Comparison of ENCODE assay signal across 1 cellular context in the genomic region with DNA sequence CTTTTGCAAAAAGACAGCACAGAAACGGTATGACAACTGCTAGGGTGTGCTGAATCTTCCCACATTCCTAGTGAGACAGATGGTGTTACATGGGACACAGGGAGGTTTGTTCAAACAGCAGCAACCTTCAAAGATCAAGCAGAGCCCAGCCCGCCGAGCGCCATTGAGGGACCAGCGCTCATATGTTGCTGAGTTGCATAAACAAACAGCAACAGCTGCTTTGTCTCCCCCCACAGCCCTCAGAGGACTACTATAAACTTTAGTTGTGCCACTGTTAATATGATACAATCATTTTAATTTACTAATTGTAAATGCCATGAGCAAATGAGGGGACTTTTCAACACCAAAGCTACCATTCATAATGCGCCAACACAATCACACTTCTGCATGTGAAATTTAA.
TF ChIP-seq lines count a peak whose summit lies in the region.

No MANE protein-coding gene starts in this region.

TF ChIP-seq in GM23338, 12 proteins besides CTCF, POLR2A, EP300 and RAD21:
- TF ChIP-seq, protein P1, sequence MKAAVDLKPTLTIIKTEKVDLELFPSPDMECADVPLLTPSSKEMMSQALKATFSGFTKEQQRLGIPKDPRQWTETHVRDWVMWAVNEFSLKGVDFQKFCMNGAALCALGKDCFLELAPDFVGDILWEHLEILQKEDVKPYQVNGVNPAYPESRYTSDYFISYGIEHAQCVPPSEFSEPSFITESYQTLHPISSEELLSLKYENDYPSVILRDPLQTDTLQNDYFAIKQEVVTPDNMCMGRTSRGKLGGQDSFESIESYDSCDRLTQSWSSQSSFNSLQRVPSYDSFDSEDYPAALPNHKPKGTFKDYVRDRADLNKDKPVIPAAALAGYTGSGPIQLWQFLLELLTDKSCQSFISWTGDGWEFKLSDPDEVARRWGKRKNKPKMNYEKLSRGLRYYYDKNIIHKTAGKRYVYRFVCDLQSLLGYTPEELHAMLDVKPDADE (IDR thresholded peaks at IDR 0.05): no peak
- TF ChIP-seq NANOG (IDR thresholded peaks at IDR 0.05; ENCODE audit: borderline replicate concordance) (no peak), CREB1 (CRISPR knock-in tag; IDR thresholded peaks at IDR 0.05; ENCODE audit: low read depth) (no peak), EZH2phosphoT487 (IDR thresholded peaks at IDR 0.05; ENCODE audit: unreplicated experiment) (no peak), POLR2AphosphoS5 (IDR thresholded peaks at IDR 0.05; ENCODE audit: low read depth) (no peak), STAT1 (IDR thresholded peaks at IDR 0.05; ENCODE audit: unreplicated experiment) (no peak), ZNF114 (CRISPR knock-in tag; IDR thresholded peaks at IDR 0.05) (no peak), EZH2 (IDR thresholded peaks at IDR 0.05; ENCODE audit: low read depth, unreplicated experiment) (no peak)
- TF ChIP-seq, protein P2, sequence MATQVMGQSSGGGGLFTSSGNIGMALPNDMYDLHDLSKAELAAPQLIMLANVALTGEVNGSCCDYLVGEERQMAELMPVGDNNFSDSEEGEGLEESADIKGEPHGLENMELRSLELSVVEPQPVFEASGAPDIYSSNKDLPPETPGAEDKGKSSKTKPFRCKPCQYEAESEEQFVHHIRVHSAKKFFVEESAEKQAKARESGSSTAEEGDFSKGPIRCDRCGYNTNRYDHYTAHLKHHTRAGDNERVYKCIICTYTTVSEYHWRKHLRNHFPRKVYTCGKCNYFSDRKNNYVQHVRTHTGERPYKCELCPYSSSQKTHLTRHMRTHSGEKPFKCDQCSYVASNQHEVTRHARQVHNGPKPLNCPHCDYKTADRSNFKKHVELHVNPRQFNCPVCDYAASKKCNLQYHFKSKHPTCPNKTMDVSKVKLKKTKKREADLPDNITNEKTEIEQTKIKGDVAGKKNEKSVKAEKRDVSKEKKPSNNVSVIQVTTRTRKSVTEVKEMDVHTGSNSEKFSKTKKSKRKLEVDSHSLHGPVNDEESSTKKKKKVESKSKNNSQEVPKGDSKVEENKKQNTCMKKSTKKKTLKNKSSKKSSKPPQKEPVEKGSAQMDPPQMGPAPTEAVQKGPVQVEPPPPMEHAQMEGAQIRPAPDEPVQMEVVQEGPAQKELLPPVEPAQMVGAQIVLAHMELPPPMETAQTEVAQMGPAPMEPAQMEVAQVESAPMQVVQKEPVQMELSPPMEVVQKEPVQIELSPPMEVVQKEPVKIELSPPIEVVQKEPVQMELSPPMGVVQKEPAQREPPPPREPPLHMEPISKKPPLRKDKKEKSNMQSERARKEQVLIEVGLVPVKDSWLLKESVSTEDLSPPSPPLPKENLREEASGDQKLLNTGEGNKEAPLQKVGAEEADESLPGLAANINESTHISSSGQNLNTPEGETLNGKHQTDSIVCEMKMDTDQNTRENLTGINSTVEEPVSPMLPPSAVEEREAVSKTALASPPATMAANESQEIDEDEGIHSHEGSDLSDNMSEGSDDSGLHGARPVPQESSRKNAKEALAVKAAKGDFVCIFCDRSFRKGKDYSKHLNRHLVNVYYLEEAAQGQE (IDR thresholded peaks at IDR 0.05; ENCODE audit: unreplicated experiment): no peak
- TF ChIP-seq, protein P3, sequence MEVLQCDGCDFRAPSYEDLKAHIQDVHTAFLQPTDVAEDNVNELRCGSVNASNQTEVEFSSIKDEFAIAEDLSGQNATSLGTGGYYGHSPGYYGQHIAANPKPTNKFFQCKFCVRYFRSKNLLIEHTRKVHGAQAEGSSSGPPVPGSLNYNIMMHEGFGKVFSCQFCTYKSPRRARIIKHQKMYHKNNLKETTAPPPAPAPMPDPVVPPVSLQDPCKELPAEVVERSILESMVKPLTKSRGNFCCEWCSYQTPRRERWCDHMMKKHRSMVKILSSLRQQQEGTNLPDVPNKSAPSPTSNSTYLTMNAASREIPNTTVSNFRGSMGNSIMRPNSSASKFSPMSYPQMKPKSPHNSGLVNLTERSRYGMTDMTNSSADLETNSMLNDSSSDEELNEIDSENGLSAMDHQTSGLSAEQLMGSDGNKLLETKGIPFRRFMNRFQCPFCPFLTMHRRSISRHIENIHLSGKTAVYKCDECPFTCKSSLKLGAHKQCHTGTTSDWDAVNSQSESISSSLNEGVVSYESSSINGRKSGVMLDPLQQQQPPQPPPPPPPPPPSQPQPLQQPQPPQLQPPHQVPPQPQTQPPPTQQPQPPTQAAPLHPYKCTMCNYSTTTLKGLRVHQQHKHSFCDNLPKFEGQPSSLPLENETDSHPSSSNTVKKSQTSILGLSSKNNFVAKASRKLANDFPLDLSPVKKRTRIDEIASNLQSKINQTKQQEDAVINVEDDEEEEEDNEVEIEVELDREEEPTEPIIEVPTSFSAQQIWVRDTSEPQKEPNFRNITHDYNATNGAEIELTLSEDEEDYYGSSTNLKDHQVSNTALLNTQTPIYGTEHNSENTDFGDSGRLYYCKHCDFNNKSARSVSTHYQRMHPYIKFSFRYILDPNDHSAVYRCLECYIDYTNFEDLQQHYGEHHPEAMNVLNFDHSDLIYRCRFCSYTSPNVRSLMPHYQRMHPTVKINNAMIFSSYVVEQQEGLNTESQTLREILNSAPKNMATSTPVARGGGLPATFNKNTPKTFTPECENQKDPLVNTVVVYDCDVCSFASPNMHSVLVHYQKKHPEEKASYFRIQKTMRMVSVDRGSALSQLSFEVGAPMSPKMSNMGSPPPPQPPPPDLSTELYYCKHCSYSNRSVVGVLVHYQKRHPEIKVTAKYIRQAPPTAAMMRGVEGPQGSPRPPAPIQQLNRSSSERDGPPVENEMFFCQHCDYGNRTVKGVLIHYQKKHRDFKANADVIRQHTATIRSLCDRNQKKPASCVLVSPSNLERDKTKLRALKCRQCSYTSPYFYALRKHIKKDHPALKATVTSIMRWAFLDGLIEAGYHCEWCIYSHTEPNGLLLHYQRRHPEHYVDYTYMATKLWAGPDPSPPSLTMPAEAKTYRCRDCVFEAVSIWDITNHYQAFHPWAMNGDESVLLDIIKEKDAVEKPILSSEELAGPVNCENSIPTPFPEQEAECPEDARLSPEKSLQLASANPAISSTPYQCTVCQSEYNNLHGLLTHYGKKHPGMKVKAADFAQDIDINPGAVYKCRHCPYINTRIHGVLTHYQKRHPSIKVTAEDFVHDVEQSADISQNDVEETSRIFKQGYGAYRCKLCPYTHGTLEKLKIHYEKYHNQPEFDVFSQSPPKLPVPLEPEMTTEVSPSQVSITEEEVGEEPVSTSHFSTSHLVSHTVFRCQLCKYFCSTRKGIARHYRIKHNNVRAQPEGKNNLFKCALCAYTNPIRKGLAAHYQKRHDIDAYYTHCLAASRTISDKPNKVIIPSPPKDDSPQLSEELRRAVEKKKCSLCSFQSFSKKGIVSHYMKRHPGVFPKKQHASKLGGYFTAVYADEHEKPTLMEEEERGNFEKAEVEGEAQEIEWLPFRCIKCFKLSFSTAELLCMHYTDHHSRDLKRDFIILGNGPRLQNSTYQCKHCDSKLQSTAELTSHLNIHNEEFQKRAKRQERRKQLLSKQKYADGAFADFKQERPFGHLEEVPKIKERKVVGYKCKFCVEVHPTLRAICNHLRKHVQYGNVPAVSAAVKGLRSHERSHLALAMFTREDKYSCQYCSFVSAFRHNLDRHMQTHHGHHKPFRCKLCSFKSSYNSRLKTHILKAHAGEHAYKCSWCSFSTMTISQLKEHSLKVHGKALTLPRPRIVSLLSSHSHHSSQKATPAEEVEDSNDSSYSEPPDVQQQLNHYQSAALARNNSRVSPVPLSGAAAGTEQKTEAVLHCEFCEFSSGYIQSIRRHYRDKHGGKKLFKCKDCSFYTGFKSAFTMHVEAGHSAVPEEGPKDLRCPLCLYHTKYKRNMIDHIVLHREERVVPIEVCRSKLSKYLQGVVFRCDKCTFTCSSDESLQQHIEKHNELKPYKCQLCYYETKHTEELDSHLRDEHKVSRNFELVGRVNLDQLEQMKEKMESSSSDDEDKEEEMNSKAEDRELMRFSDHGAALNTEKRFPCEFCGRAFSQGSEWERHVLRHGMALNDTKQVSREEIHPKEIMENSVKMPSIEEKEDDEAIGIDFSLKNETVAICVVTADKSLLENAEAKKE (CRISPR knock-in tag; IDR thresholded peaks at IDR 0.05): no peak
